8 cellular contexts compared by ENCODE assay signal in genomic region chr17:74212262-74212912, GRCh38. TPM values are rescaled to one million over a fixed set of nuclear protein-coding genes. Genes with fewer than 3 reads are reported as not detected.
A peak's percentile ranks its signal among the peaks of the same experiment; 100 is the strongest.
DNase-seq lines count a peak whose midpoint lies in the region; ATAC-seq and TF ChIP-seq lines count a peak whose summit lies in the region.

No MANE protein-coding gene starts in this region.

- H3K27ac ChIP-seq in lower lobe of right lung: peak overlapping the region; percentile 74
- H3K27ac ChIP-seq in tibial nerve: peak overlapping the region; percentile 47 to 88 (median 81)

- H3K9me3 ChIP-seq in lower lobe of right lung: no peaks in the 10 kb centered on the region
- H3K9me3 ChIP-seq in tibial nerve: no peaks in the 10 kb centered on the region

- H3K4me3 ChIP-seq in choroid plexus epithelial cell (ENCODE audit: low read depth, low read length): peak overlapping the region; percentile 71
- H3K4me3 ChIP-seq in lower lobe of right lung: peak overlapping the region; percentile 66
- peak overlapping the region; percentile 49 to 68 (median 58) for H3K4me3 ChIP-seq in tibial nerve

- TF ChIP-seq POLR2A in tibial nerve (IDR thresholded peaks at IDR 0.05): no peak

- H3K27me3 ChIP-seq in lower lobe of right lung (ENCODE audit: low read depth) (no peaks in the 10 kb centered on the region), tibial nerve (no peaks in the 10 kb centered on the region)

- TF ChIP-seq CTCF in choroid plexus epithelial cell (conservative IDR thresholded peaks at IDR 0.05; ENCODE audit: low read depth, low read length): no peak
- no peak for TF ChIP-seq CTCF in lower lobe of right lung (IDR thresholded peaks at IDR 0.05)
- no peak for TF ChIP-seq CTCF in tibial nerve (IDR thresholded peaks at IDR 0.05)

- no peak for ATAC-seq in Right ventricle myocardium inferior
- peak; percentile 1 to 2 for ATAC-seq in lower lobe of right lung
- no peak for ATAC-seq in HG03039 (IDR thresholded peaks at IDR 0.05; ENCODE audit: unreplicated experiment)

- WGBS in tibial nerve, 2 donors: 1 to 4% methylated on average over 37 to 44 of the region's 44 CpGs

- peaks cover 35% of the 10 kb centered on the region for H3K36me3 ChIP-seq in lower lobe of right lung
- H3K36me3 ChIP-seq in tibial nerve: peaks cover 0 to 31% (median 0%) of the 10 kb centered on the region in 3 donors

- peak; percentile 74 for DNase-seq in Right ventricle myocardium inferior (ENCODE audit: missing footprints)
- no peak for DNase-seq in cardiac septum (ENCODE audit: low spot score)
- DNase-seq in RPMI8226: peak; percentile 35
- DNase-seq in choroid plexus epithelial cell (ENCODE audit: low read depth): no peak
- DNase-seq in lower lobe of right lung: peak; percentile 61
- no peak for DNase-seq in tibial nerve (ENCODE audit: low spot score in 2 of 2)
- DNase-seq in NCI-H524 treated with DMSO at 0.1 percent for 48 hours (lab: John Stamatoyannopoulos, UW): no peak

- TF ChIP-seq EP300 in tibial nerve (IDR thresholded peaks at IDR 0.05): no peak

- intact Hi-C loops in Right ventricle myocardium inferior (cut with DNase I): loop anchor here (5.0 kb wide), 4 partner anchors 140 to 245 kb away; partner anchors contain the start of genes GPR142 and GPRC5C
- intact Hi-C loops in cardiac septum (cut with DNase I): loop anchor here (5.0 kb wide), 1 partner anchor 150 kb away; the partner anchor contains the start of gene BTBD17
- intact Hi-C loops in lower lobe of right lung (cut with DNase I): no loop called here

- H3K4me1 ChIP-seq in lower lobe of right lung: peaks cover 47% of the 10 kb centered on the region
- H3K4me1 ChIP-seq in tibial nerve: peaks cover 0 to 78% (median 33%) of the 10 kb centered on the region in 4 donors

RNA-seq across cellular contexts. Expression of gene TTYH2, which starts 1.0 kb away (rescaled TPM):
- total RNA-seq in Right ventricle myocardium inferior: 39.2 TPM
- 17.9 TPM for total RNA-seq in cardiac septum
- total RNA-seq in lower lobe of right lung: 7.7 TPM
- total RNA-seq in tibial nerve: 10 to 100 TPM; 22.6 to 37.2 (median 26.4) TPM

RNA-seq across cellular contexts. Expression of gene RPL38, which starts 8.9 kb away (rescaled TPM):
- total RNA-seq in Right ventricle myocardium inferior (747 TPM), cardiac septum (575 TPM), lower lobe of right lung (701 TPM), tibial nerve (100 to 1,000 TPM; 284 to 366 (median 363) TPM)

Comparison
In these comparisons a context has a peak if more than half of its experiments do, and no peak if none do; other contexts are left out.
1. DNase-seq: peak in Right ventricle myocardium inferior (single experiment), RPMI8226 (single experiment) and lower lobe of right lung (single experiment); none in cardiac septum (single experiment), choroid plexus epithelial cell (single experiment), tibial nerve (0 of 2) and NCI-H524 treated with DMSO at 0.1 percent for 48 hours (single experiment).
2. ATAC-seq: peak in lower lobe of right lung (2 of 2); none in Right ventricle myocardium inferior (single experiment) and HG03039 (single experiment).
3. Peak in every context shown above with its lines, with median percentiles within 50 percentile points of each other: H3K4me3 ChIP-seq.